In genomic region chr1:150612014-150612345, GRCh38 we compare ENCODE assay signal across 7 cellular contexts. TPM values are rescaled to one million over a fixed set of nuclear protein-coding genes. Genes with fewer than 3 reads are reported as not detected.
DNase-seq lines count a peak whose midpoint lies in the region; ATAC-seq, FAIRE-seq and TF ChIP-seq lines count a peak whose summit lies in the region.

No MANE protein-coding gene starts in this region.

- H3K36me3 Mint-ChIP-seq in activated CD8-positive, alpha-beta T cell treated with anti-CD3 and anti-CD28 coated beads, Interleukin-2, amount 10 ng/mL, durations not matched to agents 7 days and 5 days (ENCODE audit: low read depth): peaks cover 43% of the 10 kb centered on the region

- intact Hi-C loops in kidney (cut with DNase I): no loop called here

- no peaks in the 10 kb centered on the region for H3K9me3 Mint-ChIP-seq in activated CD8-positive, alpha-beta T cell treated with anti-CD3 and anti-CD28 coated beads, Interleukin-2, amount 10 ng/mL, durations not matched to agents 7 days and 5 days (ENCODE audit: insufficient read depth)

- POLR2A ChIA-PET in activated CD8-positive, alpha-beta T cell treated with anti-CD3 and anti-CD28 coated beads, Interleukin-2, amount 10 ng/mL, durations not matched to agents 7 days and 5 days (lab: Charles Lee): interaction anchor here (1.4 to 15.3 kb wide), 3 partner anchors 22 to 49 kb away, joined by 5 to 224 read pairs (median 169); partner anchors contain the start of gene MCL1

- H3K27ac ChIP-seq in kidney (ENCODE audit: low read depth in 2 of 2, low read length in 2 of 2) (peak overlapping the region; percentile 46 to 70), stomach smooth muscle (ENCODE audit: low read length) (peak overlapping the region; percentile 84)

- no peaks in the 10 kb centered on the region for H3K27me3 Mint-ChIP-seq in activated CD8-positive, alpha-beta T cell treated with anti-CD3 and anti-CD28 coated beads, Interleukin-2, amount 10 ng/mL, durations not matched to agents 7 days and 5 days (ENCODE audit: low read depth)

- no peak overlapping the region for H3K4me3 ChIP-seq in kidney (ENCODE audit: low read length in 2 of 2)
- no peak overlapping the region for H3K4me3 ChIP-seq in stomach smooth muscle (ENCODE audit: low read length in 2 of 2)

- H3K4me1 ChIP-seq in kidney (ENCODE audit: control insufficient read depth in 1 of 2, insufficient read depth in 1 of 2, low read depth in 1 of 2, low read length in 2 of 2): peaks cover 5 to 6% of the 10 kb centered on the region in 2 donors
- peaks cover 14% of the 10 kb centered on the region for H3K4me1 ChIP-seq in stomach smooth muscle (ENCODE audit: control insufficient read depth, insufficient read depth, low read length)

- CTCF ChIA-PET in activated CD8-positive, alpha-beta T cell treated with anti-CD3 and anti-CD28 coated beads, Interleukin-2, amount 10 ng/mL, durations not matched to agents 7 days and 5 days (lab: Charles Lee): interaction anchor here (1.3 to 1.7 kb wide), 3 partner anchors 9 to 52 kb away, joined by 5 to 16 read pairs (median 7); no protein-coding TSS in a partner anchor

- H3K9me3 ChIP-seq in kidney (ENCODE audit: control insufficient read depth in 1 of 2, low read length in 2 of 2) (no peaks in the 10 kb centered on the region), stomach smooth muscle (ENCODE audit: control insufficient read depth in 2 of 2, low read length in 2 of 2) (no peaks in the 10 kb centered on the region)

- TF ChIP-seq CTCF in kidney (IDR thresholded peaks at IDR 0.05; ENCODE audit: borderline replicate concordance, extremely low read depth, insufficient read depth): no peak

- peak; percentile 14 for ATAC-seq in HG03378 (IDR thresholded peaks at IDR 0.05; ENCODE audit: unreplicated experiment)
- no peak for ATAC-seq in activated CD8-positive, alpha-beta T cell treated with anti-CD3 and anti-CD28 coated beads, Interleukin-2, amount 10 ng/mL, durations not matched to agents 7 days and 5 days
- no peak for ATAC-seq in HG03469 (IDR thresholded peaks at IDR 0.05; ENCODE audit: unreplicated experiment)

- H3K4me3 Mint-ChIP-seq in activated CD8-positive, alpha-beta T cell treated with anti-CD3 and anti-CD28 coated beads, Interleukin-2, amount 10 ng/mL, durations not matched to agents 7 days and 5 days: peak overlapping the region; percentile 26

- no peaks in the 10 kb centered on the region for H3K27me3 ChIP-seq in stomach smooth muscle (ENCODE audit: control insufficient read depth in 1 of 2, insufficient read depth in 2 of 2, low read length in 2 of 2)

- H3K27ac Mint-ChIP-seq in activated CD8-positive, alpha-beta T cell treated with anti-CD3 and anti-CD28 coated beads, Interleukin-2, amount 10 ng/mL, durations not matched to agents 7 days and 5 days: peak overlapping the region; percentile 83

- H3K36me3 ChIP-seq in kidney (ENCODE audit: control insufficient read depth in 1 of 2, insufficient read depth in 2 of 2, low read length in 2 of 2) (peaks cover 0 to 2% of the 10 kb centered on the region in 2 donors), stomach smooth muscle (ENCODE audit: control insufficient read depth in 2 of 2, insufficient read depth in 2 of 2, low read length in 2 of 2) (peaks cover 2% of the 10 kb centered on the region in 2 donors)

- FAIRE-seq in kidney (lab: Jason Lieb, UNC): no peak

- no peak overlapping the region for H3K9ac ChIP-seq in kidney (ENCODE audit: low read length in 2 of 2)
- peak overlapping the region in 1 of 2 donors; percentile 44 for H3K9ac ChIP-seq in stomach smooth muscle (ENCODE audit: low read length in 2 of 2)

- DNase-seq in activated CD8-positive, alpha-beta T cell treated with anti-CD3 and anti-CD28 coated beads, Interleukin-2, amount 10 ng/mL, durations not matched to agents 7 days and 5 days: no peak
- no peak for DNase-seq in kidney
- DNase-seq in NCI-H146 treated with DMSO at 0.1 percent for 48 hours (lab: John Stamatoyannopoulos, UW; ENCODE audit: unreplicated experiment): no peak
- DNase-seq in NCI-H2227 treated with DMSO at 0.1 percent for 48 hours (lab: John Stamatoyannopoulos, UW): no peak

- peaks cover 59% of the 10 kb centered on the region for H3K4me1 Mint-ChIP-seq in activated CD8-positive, alpha-beta T cell treated with anti-CD3 and anti-CD28 coated beads, Interleukin-2, amount 10 ng/mL, durations not matched to agents 7 days and 5 days (ENCODE audit: low read depth)

RNA-seq across cellular contexts. Expression of gene ENSA, which starts 17.4 kb away (rescaled TPM):
- total RNA-seq in activated CD8-positive, alpha-beta T cell treated with anti-CD3 and anti-CD28 coated beads, Interleukin-2, amount 10 ng/mL, durations not matched to agents 7 days and 5 days: 100 to 1,000 TPM; 208 to 214 TPM
- total RNA-seq in kidney: 193 TPM
- polyA plus RNA-seq in kidney (ENCODE audit: insufficient read depth, low read depth, low replicate concordance): 172 TPM

RNA-seq across cellular contexts. Expression of gene MCL1, which starts 32.6 kb away (rescaled TPM):
- total RNA-seq in activated CD8-positive, alpha-beta T cell treated with anti-CD3 and anti-CD28 coated beads, Interleukin-2, amount 10 ng/mL, durations not matched to agents 7 days and 5 days: 100 to 1,000 TPM; 249 to 261 TPM
- 253 TPM for total RNA-seq in kidney
- polyA plus RNA-seq in kidney (ENCODE audit: insufficient read depth, low read depth, low replicate concordance): 79.5 TPM
